In the genomic region with DNA sequence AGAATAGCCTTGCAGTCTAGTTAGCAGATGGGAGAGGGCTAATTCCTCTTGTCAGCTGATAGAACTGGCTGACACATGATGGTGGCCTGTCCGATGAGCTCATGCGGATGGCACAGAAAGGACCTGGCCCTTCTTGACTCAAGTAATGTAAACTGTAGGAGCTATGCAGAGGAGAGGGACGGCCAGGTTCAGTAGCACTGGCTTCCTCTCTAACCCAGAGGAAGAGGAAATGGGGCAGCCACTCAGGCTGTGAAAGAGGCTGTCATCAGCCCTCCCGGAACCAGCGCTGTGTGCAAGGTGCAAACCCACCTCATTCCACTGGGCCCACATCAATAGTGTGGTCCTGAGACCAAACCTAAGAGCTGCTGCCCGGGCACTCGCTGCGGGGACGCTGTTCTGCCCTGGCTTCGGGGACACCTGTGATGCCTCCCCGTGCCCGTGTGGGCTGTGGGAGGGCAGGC, we compare ENCODE assay signal across 10 cellular contexts. TPM values are rescaled to one million over a fixed set of nuclear protein-coding genes. Genes with fewer than 3 reads are reported as not detected.
DNase-seq lines count a peak whose midpoint lies in the region; ATAC-seq and TF ChIP-seq lines count a peak whose summit lies in the region.
"Had no signal": no experiment of that assay in that cellular context is flagged by ENCODE, and none has a peak within 500 bp of the region (broad histone marks: within the 10 kb centered on the region; RNA-seq: fewer than 3 reads in every experiment).

No MANE protein-coding gene starts in this region.

- peak overlapping the region; percentile 83 to 92 (median 88) for H3K4me3 Mint-ChIP-seq in naive thymus-derived CD8-positive, alpha-beta T cell

- no peak for TF ChIP-seq CTCF in upper lobe of left lung (IDR thresholded peaks at IDR 0.05)

- no peaks in the 10 kb centered on the region for H3K27me3 Mint-ChIP-seq in naive thymus-derived CD8-positive, alpha-beta T cell

- POLR2A ChIA-PET in naive thymus-derived CD8-positive, alpha-beta T cell (lab: Charles Lee): interaction anchor here (0.6 to 3.4 kb wide), 16 partner anchors 10 to 237 kb away, joined by 3 to 43 read pairs (median 5); a partner anchor contains a TSS

- TF ChIP-seq POLR2A in upper lobe of left lung (IDR thresholded peaks at IDR 0.05): no peak

- H3K4me1 Mint-ChIP-seq in naive thymus-derived CD8-positive, alpha-beta T cell: peaks cover 11 to 39% (median 29%) of the 10 kb centered on the region in 4 donors

- no peak overlapping the region for H3K4me3 ChIP-seq in upper lobe of left lung
- H3K4me3 ChIP-seq: A549 had no signal

- intact Hi-C loops in Right ventricle myocardium inferior (cut with DNase I): no loop called here
- intact Hi-C loops in cardiac septum (cut with DNase I): no loop called here

- peak overlapping the region in 3 of 4 donors; percentile 10 to 64 (median 62) for H3K27ac ChIP-seq in upper lobe of left lung
- H3K27ac ChIP-seq: A549 had no signal

- no peaks in the 10 kb centered on the region for H3K9me3 Mint-ChIP-seq in naive thymus-derived CD8-positive, alpha-beta T cell

- DNase-seq in Right ventricle myocardium inferior (ENCODE audit: missing footprints): no peak
- DNase-seq in cardiac septum (ENCODE audit: low spot score): no peak
- DNase-seq in activated T-cell treated with anti-CD3 and anti-CD28 coated beads, Interleukin-2, amount 50 U/mL, for 48 hours: peak; percentile 55 to 62
- DNase-seq in naive thymus-derived CD8-positive, alpha-beta T cell: peak in 9 of 10 donors; percentile 23 to 73 (median 51)
- peak in 1 of 2 donors; percentile 37 for DNase-seq in upper lobe of left lung
- DNase-seq in AG08396 (ENCODE audit: low spot score): no peak
- DNase-seq: NK-92 treated with Interleukin-12 subunit alpha and Interleukin-12 subunit beta, amount 100 ng/mL, for 24 hours had no signal

- H3K36me3 Mint-ChIP-seq in naive thymus-derived CD8-positive, alpha-beta T cell: peaks cover 0 to 51% (median 7%) of the 10 kb centered on the region in 3 donors

- H3K36me3 ChIP-seq in upper lobe of left lung: peaks cover 14 to 83% (median 61%) of the 10 kb centered on the region in 4 donors

- no peaks in the 10 kb centered on the region for H3K9me3 ChIP-seq in upper lobe of left lung
- H3K9me3 ChIP-seq: A549 had no signal

- WGBS in upper lobe of left lung, 2 donors: 83 to 98% methylated on average over 8 to 10 of the region's 12 CpGs

- no peak for TF ChIP-seq EP300 in upper lobe of left lung (IDR thresholded peaks at IDR 0.05)

- H3K4me1 ChIP-seq in upper lobe of left lung: peaks cover 0 to 13% (median 9%) of the 10 kb centered on the region in 4 donors
- H3K4me1 ChIP-seq: A549 had no signal

- no peaks in the 10 kb centered on the region for H3K27me3 ChIP-seq in upper lobe of left lung

- peak; percentile 26 for ATAC-seq in Right ventricle myocardium inferior
- peak; percentile 85 to 91 for ATAC-seq in naive thymus-derived CD8-positive, alpha-beta T cell
- peak; percentile 10 to 25 for ATAC-seq in upper lobe of left lung (ENCODE audit: low FRiP score in 2 of 2)
- no peak for ATAC-seq in HG03175 (IDR thresholded peaks at IDR 0.05; ENCODE audit: unreplicated experiment)
- ATAC-seq in GM19324 (IDR thresholded peaks at IDR 0.05; ENCODE audit: low FRiP score, unreplicated experiment): no peak
- ATAC-seq: A549 had no signal

- H3K27ac Mint-ChIP-seq in naive thymus-derived CD8-positive, alpha-beta T cell: peak overlapping the region; percentile 86 to 98 (median 96)

RNA-seq across cellular contexts. Expression of a gene that starts 30.7 kb away (rescaled TPM):
- 32.8 TPM for total RNA-seq in Right ventricle myocardium inferior
- 29.1 TPM for total RNA-seq in cardiac septum
- 10 to 100 TPM; 49.7 to 56.7 TPM for total RNA-seq in naive thymus-derived CD8-positive, alpha-beta T cell
- 10 to 100 TPM; 50.4 to 69.0 (median 57.0) TPM for polyA plus RNA-seq in naive thymus-derived CD8-positive, alpha-beta T cell
- total RNA-seq in upper lobe of left lung: 10 to 100 TPM; 21.6 to 49.3 (median 23.9) TPM

RNA-seq across cellular contexts. Expression of a gene that starts 41.6 kb away (rescaled TPM):
- total RNA-seq in Right ventricle myocardium inferior: 26.0 TPM
- total RNA-seq in cardiac septum: 18.8 TPM
- total RNA-seq in naive thymus-derived CD8-positive, alpha-beta T cell: 10 to 100 TPM; 38.9 to 42.3 TPM
- 10 to 100 TPM; 21.9 to 52.4 (median 40.1) TPM for polyA plus RNA-seq in naive thymus-derived CD8-positive, alpha-beta T cell
- total RNA-seq in upper lobe of left lung: 10 to 100 TPM; 12.3 to 37.7 (median 25.8) TPM

Comparison
In these comparisons a context has a peak if more than half of its experiments do, and no peak if none do; other contexts are left out.
1. ATAC-seq: peak in Right ventricle myocardium inferior (single experiment), naive thymus-derived CD8-positive, alpha-beta T cell (2 of 2) and upper lobe of left lung (2 of 2); none in HG03175 (single experiment) and GM19324 (single experiment).
2. DNase-seq: peak in activated T-cell treated with anti-CD3 and anti-CD28 coated beads, Interleukin-2, amount 50 U/mL, for 48 hours (2 of 2) and naive thymus-derived CD8-positive, alpha-beta T cell (9 of 10); none in Right ventricle myocardium inferior (single experiment), cardiac septum (single experiment) and AG08396 (single experiment).